In genomic region chr9:70352802-70353201, GRCh38 we compare ENCODE assay signal across 8 cellular contexts.
A peak's percentile ranks its signal among the peaks of the same experiment; 100 is the strongest.
DNase-seq lines count a peak whose midpoint lies in the region; ATAC-seq, FAIRE-seq and TF ChIP-seq lines count a peak whose summit lies in the region.

No MANE protein-coding gene starts in this region.

- TF ChIP-seq POLR2A in HepG2 (IDR thresholded peaks at IDR 0.05; ENCODE audit: insufficient read depth in 1 of 2, low read depth in 2 of 2, low read length in 2 of 2): no peak

- peaks cover 0 to 26% of the 10 kb centered on the region in 2 experiments; a peak in 3 of 5 replicates for H3K36me3 ChIP-seq in HepG2 (replicated peaks in 1 of 2; ENCODE audit: control insufficient read depth in 1 of 2, insufficient read depth in 2 of 2, low read length in 2 of 2)

- H3K9me3 ChIP-seq in AG04450 (ENCODE audit: control insufficient read depth, insufficient read depth, low read length) (no peaks in the 10 kb centered on the region), HepG2 (ENCODE audit: low read length) (no peaks in the 10 kb centered on the region)

- no peak overlapping the region for H3K27ac ChIP-seq in AG04450 (ENCODE audit: low read depth, low read length)
- no peak overlapping the region for H3K27ac ChIP-seq in HepG2 (ENCODE audit: extremely low read length, insufficient read depth, low read length)
- H3K27ac ChIP-seq in caudate nucleus (ENCODE audit: low read depth, low read length): no peak overlapping the region

- H4K20me1 ChIP-seq in HepG2 (ENCODE audit: insufficient read depth, low read length): no peaks in the 10 kb centered on the region

- BruUV-seq in HepG2 (replicated peaks; lab: Mats Ljungman, UMichigan): no TSS peak

- H3K9ac ChIP-seq in HepG2 (ENCODE audit: insufficient read depth, low read depth, low read length): no peak overlapping the region

- no peak for TF ChIP-seq EP300 in HepG2 (IDR thresholded peaks at IDR 0.05; ENCODE audit: low read depth in 2 of 2, low read length in 2 of 2)
- no peak for TF ChIP-seq EP300 in HepG2 (CRISPR knock-in tag; IDR thresholded peaks at IDR 0.05; ENCODE audit: borderline replicate concordance)

- no peak for ATAC-seq in HepG2

- no peak overlapping the region for H2AFZ ChIP-seq in HepG2 (ENCODE audit: low read length)

- CTCF ChIA-PET in AG04450 (lab: Charles Lee) (interaction anchor here (1.9 kb wide), 2 partner anchors 12 to 250 kb away, joined by 9 to 13 read pairs; no protein-coding TSS in a partner anchor), HepG2 (lab: Yijun Ruan, JAX; ENCODE audit: low intra/inter-chr PET ratio, low total read pairs) (no interaction called here)

- H3K4me2 ChIP-seq in HepG2 (ENCODE audit: low read depth, low read length): no peak overlapping the region

- TF ChIP-seq RAD21 in HepG2 (CRISPR knock-in tag; IDR thresholded peaks at IDR 0.05): no peak

- H3K27me3 ChIP-seq in AG04450 (ENCODE audit: control insufficient read depth, insufficient read depth, low read length) (no peaks in the 10 kb centered on the region), HepG2 (ENCODE audit: control insufficient read depth in 1 of 2, insufficient read depth in 2 of 2, low read length in 2 of 2) (no peaks in the 10 kb centered on the region)

- no peaks in the 10 kb centered on the region for H3K4me1 ChIP-seq in HepG2 (ENCODE audit: insufficient read depth, low read length)

- intact Hi-C loops in HepG2 (cut with micrococcal nuclease; ENCODE audit: unreplicated experiment): loop anchor here (5.0 kb wide), 1 partner anchor 59 kb away; the partner anchor contains the start of gene KLF9

- peak; percentile 35 for TF ChIP-seq CTCF in AG04450 (IDR thresholded peaks at IDR 0.05; ENCODE audit: low read depth, low read length)
- peak; percentile 34; the same call in 1 of the 2 replicates for TF ChIP-seq CTCF in GM12874 (IDR thresholded peaks at IDR 0.05; ENCODE audit: insufficient read depth, low read depth, low read length)
- TF ChIP-seq CTCF in astrocyte of the cerebellum (IDR thresholded peaks at IDR 0.05; ENCODE audit: low read depth, low read length, missing control alignments): peak; percentile 69
- 0 out of 2 replicates have a peak, but pooled peaks have one; percentile 27 for TF ChIP-seq CTCF in HepG2 (CRISPR knock-in tag; IDR thresholded peaks at IDR 0.05)

- POLR2A ChIA-PET in AG04450 (lab: Yijun Ruan, JAX) (no interaction called here), HepG2 (lab: Yijun Ruan, JAX) (no interaction called here)

- no peak for DNase-seq in AG04450 (ENCODE audit: low read depth, low spot score)
- peak; percentile 5 for DNase-seq in astrocyte of the cerebellum (ENCODE audit: low read depth)
- no peak for DNase-seq in HepG2 (ENCODE audit: low spot score)
- no peak for DNase-seq in iPS-NIHi7 (ENCODE audit: extremely low spot score)
- DNase-seq in caudate nucleus (lab: John Stamatoyannopoulos, UW): no peak
- DNase-seq in occipital lobe (lab: John Stamatoyannopoulos, UW): no peak
- no peak for DNase-seq in NCI-H187 treated with DMSO at 0.1 percent for 48 hours (lab: John Stamatoyannopoulos, UW)

- in situ Hi-C loops in astrocyte of the cerebellum (cut with HindIII; ENCODE audit: low sequenced_read_pairs) (no loop called here), HepG2 (cut with HindIII; ENCODE audit: extremely low pct_ligation_motif_present, low pct_unique_long_range_greater_than_20kb) (loop anchor here (5.0 kb wide), 1 partner anchor 134 kb away; no protein-coding TSS in a partner anchor)

- no peaks in the 10 kb centered on the region for H3K79me2 ChIP-seq in HepG2 (ENCODE audit: insufficient read depth, low read length)

- H3K4me3 ChIP-seq in AG04450 (ENCODE audit: low read depth, low read length) (no peak overlapping the region), astrocyte of the cerebellum (ENCODE audit: low read depth, low read length) (no peak overlapping the region), HepG2 (replicated peaks in 1 of 3; ENCODE audit: insufficient read depth in 1 of 3, low read depth in 2 of 3, low read length in 3 of 3) (no peak overlapping the region)

- no peak for FAIRE-seq in HepG2 (lab: Jason Lieb, UNC)

TF ChIP-seq in HepG2, 621 proteins besides CTCF, POLR2A, EP300 and RAD21:
- peak; percentile 24; the same call in 1 of the 2 replicates for TF ChIP-seq SMC3 (IDR thresholded peaks at IDR 0.05; ENCODE audit: low read length)
- no peak for TF ChIP-seq FOXM1 (CRISPR knock-in tag; IDR thresholded peaks at IDR 0.05)
- peak; percentile 58 for TF ChIP-seq STAG1 (CRISPR knock-in tag; IDR thresholded peaks at IDR 0.05)
